ENCODE assay signal across 1 cellular context in the genomic region with DNA sequence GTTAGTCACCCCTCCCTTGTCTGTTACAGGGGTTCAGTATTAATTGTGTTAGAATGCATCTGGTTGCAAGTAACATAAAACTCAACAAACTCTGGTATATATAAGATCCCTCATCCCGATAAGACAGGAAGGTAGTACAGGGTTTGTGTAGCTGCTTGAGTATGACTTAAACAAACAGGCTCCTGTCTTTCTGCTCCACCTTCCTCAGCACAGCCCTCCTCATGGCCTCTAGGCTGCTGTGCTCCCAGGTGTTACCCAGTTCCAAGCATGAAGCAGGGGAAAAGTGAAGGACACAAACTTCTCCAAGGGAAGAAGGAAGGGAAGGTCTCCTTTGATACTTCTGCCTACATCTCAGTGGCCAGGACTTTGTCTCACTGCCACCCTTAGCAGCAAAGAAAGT.
TF ChIP-seq lines count a peak whose summit lies in the region.

No MANE protein-coding gene starts in this region.

TF ChIP-seq in K562, 482 proteins besides CTCF, POLR2A, EP300 and RAD21:
- TF ChIP-seq DPF2 (IDR thresholded peaks at IDR 0.05) (no peak), CBX3 (IDR thresholded peaks at IDR 0.05; ENCODE audit: borderline replicate concordance in 1 of 2, low read length in 2 of 2) (no peak), MITF (IDR thresholded peaks at IDR 0.05) (no peak), KLF10 (CRISPR knock-in tag; IDR thresholded peaks at IDR 0.05) (no peak), TCF7L2 (IDR thresholded peaks at IDR 0.05; ENCODE audit: low read depth, low read length) (no peak), ZBTB2 (IDR thresholded peaks at IDR 0.05) (no peak), CCNT2 (IDR thresholded peaks at IDR 0.05; ENCODE audit: borderline replicate concordance, extremely low read depth, insufficient read length, low read depth, low read length) (no peak), CUX1 (CRISPR knock-in tag; IDR thresholded peaks at IDR 0.05) (no peak), STAT5A (IDR thresholded peaks at IDR 0.05; ENCODE audit: borderline replicate concordance, low read length) (no peak), ZNF311 (CRISPR knock-in tag; IDR thresholded peaks at IDR 0.05) (no peak), DACH1 (IDR thresholded peaks at IDR 0.05; ENCODE audit: partially characterized antibody) (no peak), PTBP1 (IDR thresholded peaks at IDR 0.05; ENCODE audit: low read depth, low read length) (no peak), HDAC3 (IDR thresholded peaks at IDR 0.05; ENCODE audit: borderline replicate concordance, partially characterized antibody) (no peak), HINFP (tag; conservative IDR thresholded peaks at IDR 0.05; ENCODE audit: low read depth) (no peak), NCOA6 (IDR thresholded peaks at IDR 0.05) (no peak), NELFE (IDR thresholded peaks at IDR 0.05; ENCODE audit: insufficient read depth, insufficient read length) (no peak), ZNF23 (CRISPR knock-in tag; IDR thresholded peaks at IDR 0.05) (no peak), SIRT6 (IDR thresholded peaks at IDR 0.05; ENCODE audit: low read depth, low read length) (no peak)
